ENCODE assay signal across 16 cellular contexts in genomic region chr2:10352972-10353371, GRCh38.
"Had no signal": no experiment of that assay in that cellular context is flagged by ENCODE, and none has a peak within 500 bp of the region (broad histone marks: within the 10 kb centered on the region; RNA-seq: fewer than 3 reads in every experiment).

No MANE protein-coding gene starts in this region.

- H3K27ac ChIP-seq: epithelial cell of prostate, esophagus muscularis mucosa, gastrocnemius medialis, heart right ventricle, ovary, right atrium auricular region had no signal

- DNase-seq: effector memory CD4-positive, alpha-beta T cell; gastrocnemius medialis; heart right ventricle; hypothalamus; kidney glomerular epithelial cell; mammary epithelial cell; natural killer cell; ovary; small intestine; stimulated activated CD4-positive, alpha-beta T cell treated with anti-CD3 and anti-CD28 coated beads, Interleukin-12 subunit alpha, Interleukin-12 subunit beta, amount 100 ng/mL, for 4 hours; stimulated activated naive CD4-positive, alpha-beta T cell treated with Interleukin-2 at 50 U/mL for 16 hours had no signal

- H3K36me3 Mint-ChIP-seq: natural killer cell had no signal

- H3K9me3 ChIP-seq: esophagus muscularis mucosa, gastrocnemius medialis, heart right ventricle, ovary, right atrium auricular region had no signal

- H3K4me1 ChIP-seq: gastrocnemius medialis, right atrium auricular region had no signal

- H3K27me3 ChIP-seq: esophagus muscularis mucosa, gastrocnemius medialis, heart right ventricle, ovary, right atrium auricular region had no signal

- ATAC-seq: gastrocnemius medialis, heart right ventricle, natural killer cell had no signal

- H3K4me3 ChIP-seq: esophagus muscularis mucosa, gastrocnemius medialis, heart right ventricle, ovary, right atrium auricular region had no signal

- FAIRE-seq: islet of Langerhans, small intestine had no signal

- H3K36me3 ChIP-seq: gastrocnemius medialis, ovary, right atrium auricular region had no signal

- H3K4me3 Mint-ChIP-seq: neural crest cell had no signal

- H3K9me3 Mint-ChIP-seq: natural killer cell, neural crest cell had no signal
